In genomic region chr13:26253262-26253786, GRCh38 we compare ENCODE assay signal across 8 cellular contexts. TPM values are rescaled to one million over a fixed set of nuclear protein-coding genes. Genes with fewer than 3 reads are reported as not detected.
DNase-seq lines count a peak whose midpoint lies in the region; ATAC-seq and TF ChIP-seq lines count a peak whose summit lies in the region.

No MANE protein-coding gene starts in this region.

- H3K9me3 ChIP-seq in esophagus muscularis mucosa = no peaks in the 10 kb centered on the region
- no peaks in the 10 kb centered on the region for H3K9me3 ChIP-seq in psoas muscle

- H3K36me3 ChIP-seq in GM06990 (ENCODE audit: control insufficient read depth, insufficient read depth, low read length) (no peaks in the 10 kb centered on the region), esophagus muscularis mucosa (no peaks in the 10 kb centered on the region), psoas muscle (ENCODE audit: insufficient read depth in 1 of 2, low read depth in 1 of 2) (no peaks in the 10 kb centered on the region)

- H3K4me3 ChIP-seq in GM06990 (replicated peaks; ENCODE audit: low read depth, low read length) (peak overlapping the region; percentile 91), esophagus muscularis mucosa (peak overlapping the region; percentile 88 to 98 (median 93)), psoas muscle (peak overlapping the region; percentile 96)

- intact Hi-C loops in esophagus muscularis mucosa (cut with DNase I) = loop anchor here (10.0 kb wide), 1 partner anchor 241 kb away; no protein-coding TSS in a partner anchor
- intact Hi-C loops in psoas muscle (cut with DNase I) = no loop called here
- intact Hi-C loops in sciatic nerve (cut with DNase I) = no loop called here

- no peak for TF ChIP-seq POLR2A in esophagus muscularis mucosa (IDR thresholded peaks at IDR 0.05; ENCODE audit: low read depth)

- POLR2A ChIA-PET in RWPE1 (lab: Yijun Ruan, JAX; ENCODE audit: low non-redundant PET) = no interaction called here

- H3K27me3 ChIP-seq in GM06990 (replicated peaks; ENCODE audit: control insufficient read depth, insufficient read depth, low read length) (no peaks in the 10 kb centered on the region; the same call in 1 of the 2 replicates), esophagus muscularis mucosa (no peaks in the 10 kb centered on the region), psoas muscle (ENCODE audit: insufficient read depth in 3 of 3, low read length in 2 of 3) (no peaks in the 10 kb centered on the region)

- TF ChIP-seq CTCF in GM06990 (IDR thresholded peaks at IDR 0.05; ENCODE audit: insufficient read depth, low read length, poor library complexity, severe bottlenecking) (no peak), RWPE1 (conservative IDR thresholded peaks at IDR 0.05; ENCODE audit: low read depth) (no peak), esophagus muscularis mucosa (IDR thresholded peaks at IDR 0.05) (no peak), psoas muscle (IDR thresholded peaks at IDR 0.05) (no peak)

- no peak for TF ChIP-seq EP300 in esophagus muscularis mucosa (IDR thresholded peaks at IDR 0.05)

- no peak for ATAC-seq in psoas muscle
- no peak for ATAC-seq in sciatic nerve

- 46% methylated on average over 9 of the region's 9 CpGs for WGBS in esophagus muscularis mucosa
- 43 to 46% (median 46%) methylated on average over 9 of the region's 9 CpGs for WGBS in psoas muscle, 3 donors

- peak overlapping the region; percentile 92 for H3K27ac ChIP-seq in RWPE1
- peak overlapping the region; percentile 94 to 95 (median 95) for H3K27ac ChIP-seq in esophagus muscularis mucosa (replicated peaks in 1 of 4)
- peak overlapping the region; percentile 93 for H3K27ac ChIP-seq in psoas muscle

- DNase-seq in GM06990 (ENCODE audit: extremely low read depth, insufficient read length) (no peak), RWPE1 (ENCODE audit: low spot score) (no peak), esophagus muscularis mucosa (ENCODE audit: extremely low spot score) (no peak), psoas muscle (no peak), NCI-H1417 (lab: John Stamatoyannopoulos, UW) (no peak), sciatic nerve (ENCODE audit: low spot score) (no peak)
- no peak for DNase-seq in effector CD8-positive, alpha-beta T cell (lab: John Stamatoyannopoulos, UW)
- DNase-seq in stimulated activated CD4-positive, alpha-beta T cell treated with anti-CD3 and anti-CD28 coated beads, Interleukin-4, amount 100 ng/mL, for 1 hour = no peak

- H3K4me1 ChIP-seq in esophagus muscularis mucosa = peaks cover 16 to 28% (median 28%) of the 10 kb centered on the region in 4 donors
- peaks cover 7% of the 10 kb centered on the region for H3K4me1 ChIP-seq in psoas muscle

- CTCF ChIA-PET in RWPE1 (lab: Yijun Ruan, JAX) = interaction anchor here (0.7 kb wide), 1 partner anchor 222 kb away, joined by 3 read pairs; no protein-coding TSS in a partner anchor

RNA-seq across cellular contexts. Expression of gene CDK8, which starts 0.6 kb away (rescaled TPM):
- total RNA-seq in esophagus muscularis mucosa (10 to 100 TPM; 20.3 to 26.3 (median 23.8) TPM), psoas muscle (1 to 10 TPM; 6.2 to 9.3 (median 8.6) TPM), sciatic nerve (10.4 TPM)
- polyA plus RNA-seq in psoas muscle = 10 to 100 TPM in 2 of 3 donors, 1 to 10 TPM in 1; 7.2 to 14.5 (median 11.4) TPM

RNA-seq across cellular contexts. Expression of gene RNF6, which starts 31.2 kb away (rescaled TPM):
- 10 to 100 TPM; 17.0 to 24.4 (median 23.5) TPM for total RNA-seq in esophagus muscularis mucosa
- 10 to 100 TPM; 45.1 to 50.8 (median 45.7) TPM for total RNA-seq in psoas muscle
- polyA plus RNA-seq in psoas muscle = 10 to 100 TPM; 20.2 to 70.8 (median 22.1) TPM
- total RNA-seq in sciatic nerve = 29.7 TPM
